In the genomic region with DNA sequence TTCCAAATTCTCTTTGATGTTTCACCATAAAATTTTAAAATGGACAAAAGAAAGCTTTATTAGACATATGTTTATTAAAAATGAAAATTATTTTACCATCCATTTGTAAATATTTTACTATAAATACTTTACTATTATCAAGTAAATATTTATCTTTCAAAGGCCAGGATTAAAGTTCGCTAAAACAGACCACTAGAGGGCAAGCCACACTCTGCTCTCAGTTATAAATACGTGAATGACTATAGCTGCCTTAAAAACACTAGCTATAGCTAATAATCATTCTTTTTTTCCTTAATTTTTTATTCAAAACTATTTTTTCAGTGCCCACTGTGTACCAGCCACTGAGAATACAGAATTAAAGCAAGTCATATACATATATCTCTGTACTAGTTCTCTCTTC, we compare ENCODE assay signal across 11 cellular contexts. TPM values are rescaled to one million over a fixed set of nuclear protein-coding genes. Genes with fewer than 3 reads are reported as not detected.
DNase-seq lines count a peak whose midpoint lies in the region; ATAC-seq, FAIRE-seq and TF ChIP-seq lines count a peak whose summit lies in the region.
"Had no signal": no experiment of that assay in that cellular context is flagged by ENCODE, and none has a peak within 500 bp of the region (broad histone marks: within the 10 kb centered on the region; RNA-seq: fewer than 3 reads in every experiment).

No MANE protein-coding gene starts in this region.

- intact Hi-C loops in stomach (cut with DNase I; ENCODE audit: low total_unique reads) = no loop called here

- 1 to 9% (median 1%) methylated on average over 2 of the region's 2 CpGs for WGBS in stomach, 5 donors

- H3K27ac ChIP-seq in stomach = no peak overlapping the region
- H3K27ac ChIP-seq: BLaER1 had no signal

- H3K4me3 ChIP-seq in stomach = no peak overlapping the region
- H3K4me3 ChIP-seq: BLaER1, mucosa of descending colon had no signal

- DNase-seq in DMS53 (lab: John Stamatoyannopoulos, UW) = peak; percentile 49
- no peak for DNase-seq in DMS53 treated with DMSO at 0.1 percent for 48 hours (lab: John Stamatoyannopoulos, UW; ENCODE audit: unreplicated experiment)
- DNase-seq in NCI-H460 (ENCODE audit: extremely low read depth, low read depth) = peak; percentile 1
- no peak for DNase-seq in stomach
- DNase-seq: mucosa of descending colon had no signal

- peak; percentile 94 for FAIRE-seq in endometrium (lab: Jason Lieb, UNC)

- no peak for ATAC-seq in HG03520 (IDR thresholded peaks at IDR 0.05; ENCODE audit: unreplicated experiment)
- no peak for ATAC-seq in HG02759 (IDR thresholded peaks at IDR 0.05; ENCODE audit: unreplicated experiment)
- ATAC-seq in HG02678 (IDR thresholded peaks at IDR 0.05; ENCODE audit: unreplicated experiment) = no peak
- ATAC-seq: mucosa of descending colon had no signal

- H3K36me3 ChIP-seq in stomach = no peaks in the 10 kb centered on the region
- H3K36me3 ChIP-seq: BLaER1 had no signal

- H3K27me3 ChIP-seq in stomach = no peaks in the 10 kb centered on the region
- H3K27me3 ChIP-seq: BLaER1 had no signal

- H3K9me3 ChIP-seq in stomach = no peaks in the 10 kb centered on the region
- H3K9me3 ChIP-seq: BLaER1, mucosa of descending colon had no signal

- peaks cover 0 to 5% (median 0%) of the 10 kb centered on the region in 4 donors for H3K4me1 ChIP-seq in stomach
- H3K4me1 ChIP-seq: BLaER1 had no signal

- peak in 4 of 7 experiments; percentile 5 to 59 (median 35) for TF ChIP-seq CTCF in stomach (IDR thresholded peaks at IDR 0.05)

- no peak for TF ChIP-seq EP300 in stomach (IDR thresholded peaks at IDR 0.05)

- TF ChIP-seq POLR2A in stomach (IDR thresholded peaks at IDR 0.05) = no peak

RNA-seq across cellular contexts. Expression of a gene that starts 38.6 kb away (rescaled TPM):
- 0.02 TPM in 1 of 2 replicates, not detected in the other for total RNA-seq in NCI-H460 (2014; rRNA removed; shearing (Covaris generic))
- not detected in 2 replicates for polyA plus RNA-seq in NCI-H460 (2014; cell fraction: nucleus; rRNA removed)
- total RNA-seq in stomach = 10 to 100 TPM in 1 of 5 donors, 1 to 10 TPM in 3, under 1 TPM in 1; 0.58 to 14.3 (median 5.4) TPM
- polyA plus RNA-seq in stomach = under 1 TPM; 0.13 to 0.76 (median 0.62) TPM
- total RNA-seq: T-helper 1 cell treated with Interleukin-12 subunit alpha and Interleukin-12 subunit beta and Interleukin-4 antibody, amounts not matched to agents 30 ng/mL and 1 ng/mL, for 36 hours had no signal

Comparison
In these comparisons a context has a peak if more than half of its experiments do, and no peak if none do; other contexts are left out.
1. DNase-seq: peak in DMS53 (single experiment) and NCI-H460 (single experiment); none in DMS53 treated with DMSO at 0.1 percent for 48 hours (single experiment) and stomach (single experiment).